1 cellular context compared by ENCODE assay signal in genomic region chr10:114550756-114551290, GRCh38.
A peak's percentile ranks its signal among the peaks of the same experiment; 100 is the strongest.
TF ChIP-seq lines count a peak whose summit lies in the region.

No MANE protein-coding gene starts in this region.

TF ChIP-seq in HEK293, 187 proteins besides CTCF, POLR2A, EP300 and RAD21 (continued from another document):
- TF ChIP-seq KLF17 (tag by site-specific recombination; IDR thresholded peaks at IDR 0.05) (no peak), OVOL3 (tag by site-specific recombination; IDR thresholded peaks at IDR 0.05) (no peak), PRDM1 (tag by site-specific recombination; IDR thresholded peaks at IDR 0.05) (peak; percentile 77), ZNF600 (tag by site-specific recombination; IDR thresholded peaks at IDR 0.05) (peak; percentile 37; the same call in 1 of the 2 replicates), KLF7 (tag by site-specific recombination; IDR thresholded peaks at IDR 0.05; ENCODE audit: borderline replicate concordance) (no peak), ZNF514 (tag by site-specific recombination; IDR thresholded peaks at IDR 0.05) (no peak), ZNF654 (tag by site-specific recombination; IDR thresholded peaks at IDR 0.05; ENCODE audit: low read depth) (peak; percentile 78), ZFP41 (tag by site-specific recombination; IDR thresholded peaks at IDR 0.05; ENCODE audit: borderline replicate concordance) (no peak), ZNF513 (tag by site-specific recombination; IDR thresholded peaks at IDR 0.05) (no peak), REST (tag by site-specific recombination; IDR thresholded peaks at IDR 0.05) (no peak), ZNF529 (tag by site-specific recombination; IDR thresholded peaks at IDR 0.05; ENCODE audit: insufficient replicate concordance) (no peak), ZNF335 (tag by site-specific recombination; conservative IDR thresholded peaks at IDR 0.05) (no peak), ZNF169 (tag by site-specific recombination; IDR thresholded peaks at IDR 0.05) (no peak), ZBTB10 (tag by site-specific recombination; IDR thresholded peaks at IDR 0.05) (no peak), ZNF157 (tag by site-specific recombination; IDR thresholded peaks at IDR 0.05) (no peak), ZNF350 (tag by site-specific recombination; IDR thresholded peaks at IDR 0.05) (no peak)
